8 cellular contexts compared by ENCODE assay signal in the genomic region with DNA sequence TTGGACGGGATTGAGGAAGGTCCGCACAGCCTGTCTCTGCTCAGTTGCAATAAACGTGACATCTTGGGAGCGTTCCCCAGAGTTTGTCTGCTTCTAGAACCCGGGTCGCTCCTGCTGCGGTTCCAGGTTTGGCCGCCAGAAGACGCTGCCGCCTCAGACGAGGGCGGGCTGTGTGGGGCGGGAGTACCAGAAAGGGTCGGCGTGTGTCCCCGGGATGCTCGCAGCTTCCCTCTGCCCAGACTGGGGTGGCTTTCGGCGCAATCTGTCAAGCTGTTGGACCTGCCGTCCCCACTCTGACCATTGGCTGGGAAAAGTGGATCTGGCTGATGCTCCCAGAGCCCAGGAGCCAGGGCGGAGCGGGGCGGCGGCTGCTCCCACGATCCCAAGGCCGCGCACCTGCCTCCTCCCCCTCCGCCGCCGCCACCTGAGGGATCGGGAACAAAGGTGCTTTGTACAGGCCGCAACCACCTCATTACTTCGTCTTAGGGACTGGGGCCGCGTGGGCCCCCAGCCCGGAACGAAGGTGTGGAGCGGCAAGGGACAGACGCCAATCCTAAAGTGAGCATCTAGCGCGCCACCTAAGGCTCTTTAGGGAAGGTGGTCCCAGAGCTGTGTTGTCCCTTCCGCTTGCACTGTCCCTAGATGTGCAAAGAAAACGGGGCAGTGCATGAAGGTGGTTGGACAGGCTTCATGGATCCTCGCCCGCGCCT. TPM values are rescaled to one million over a fixed set of nuclear protein-coding genes. Genes with fewer than 3 reads are reported as not detected.
DNase-seq lines count a peak whose midpoint lies in the region; ATAC-seq, FAIRE-seq and TF ChIP-seq lines count a peak whose summit lies in the region.

No MANE protein-coding gene starts in this region.

- DNase-seq in DMS114 treated with DMSO at 0.1 percent for 48 hours (lab: John Stamatoyannopoulos, UW; ENCODE audit: unreplicated experiment) (peak; percentile 75), T-helper 1 cell (peak in 4 of 5 donors; percentile 55 to 74 (median 63)), kidney (peak; percentile 83)
- peak; percentile 75 to 86 for DNase-seq in stimulated activated CD4-positive, alpha-beta T cell treated with anti-CD3 and anti-CD28 coated beads, Interleukin-4, amount 100 ng/mL, for 48 hours (ENCODE audit: low read depth in 2 of 2)

- H3K4me3 ChIP-seq in HUES48 (ENCODE audit: low read depth, low read length), result peak overlapping the region; percentile 94
- H3K4me3 ChIP-seq in kidney (ENCODE audit: low read length in 2 of 2), result peak overlapping the region; percentile 43 to 72

- no peaks in the 10 kb centered on the region for H3K36me3 Mint-ChIP-seq in brain

- no peak for ATAC-seq in HG03520 (IDR thresholded peaks at IDR 0.05; ENCODE audit: unreplicated experiment)
- no peak for ATAC-seq in HG03442 (IDR thresholded peaks at IDR 0.05; ENCODE audit: unreplicated experiment)

- H3K27me3 Mint-ChIP-seq in brain, result peaks cover 7% of the 10 kb centered on the region

- H3K4me3 Mint-ChIP-seq in brain, result peak overlapping the region; percentile 84 to 91 (median 88)

- peaks cover 15% of the 10 kb centered on the region for H3K36me3 ChIP-seq in HUES48 (ENCODE audit: control insufficient read depth, insufficient read depth, low read length)
- H3K36me3 ChIP-seq in kidney (ENCODE audit: control insufficient read depth in 1 of 2, insufficient read depth in 2 of 2, low read length in 2 of 2), result no peaks in the 10 kb centered on the region

- peak overlapping the region in 2 of 5 experiments; percentile 25 to 68 for H3K27ac Mint-ChIP-seq in brain

- H3K27ac ChIP-seq in HUES48 (ENCODE audit: low read depth, low read length), result peak overlapping the region; percentile 20
- peak overlapping the region in 1 of 2 donors; percentile 27 for H3K27ac ChIP-seq in kidney (ENCODE audit: low read depth in 2 of 2, low read length in 2 of 2)

- H3K4me1 ChIP-seq in HUES48 (ENCODE audit: control insufficient read depth, insufficient read depth, low read length), result peaks cover 16% of the 10 kb centered on the region
- peaks cover 4 to 17% of the 10 kb centered on the region in 2 donors for H3K4me1 ChIP-seq in kidney (ENCODE audit: control insufficient read depth in 1 of 2, insufficient read depth in 1 of 2, low read depth in 1 of 2, low read length in 2 of 2)

- H3K9ac ChIP-seq in HUES48 (ENCODE audit: low read depth, low read length), result no peak overlapping the region
- peak overlapping the region in 1 of 2 donors; percentile 49 for H3K9ac ChIP-seq in kidney (ENCODE audit: low read length in 2 of 2)

- intact Hi-C loops in kidney (cut with DNase I), result no loop called here

- H3K9me3 ChIP-seq in HUES48 (ENCODE audit: control insufficient read depth, insufficient read depth, low read length), result no peaks in the 10 kb centered on the region
- no peaks in the 10 kb centered on the region for H3K9me3 ChIP-seq in kidney (ENCODE audit: control insufficient read depth in 1 of 2, low read length in 2 of 2)

- TF ChIP-seq CTCF in brain (conservative IDR thresholded peaks at IDR 0.05), result peak; percentile 86 to 95
- peak; percentile 72 for TF ChIP-seq CTCF in kidney (IDR thresholded peaks at IDR 0.05; ENCODE audit: borderline replicate concordance, extremely low read depth, insufficient read depth)

- no peak for FAIRE-seq in kidney (lab: Jason Lieb, UNC)

- peaks cover 0 to 2% (median 0%) of the 10 kb centered on the region in 5 experiments for H3K9me3 Mint-ChIP-seq in brain

- H3K4me1 Mint-ChIP-seq in brain, result peaks cover 36% of the 10 kb centered on the region

- peaks cover 5% of the 10 kb centered on the region; the same call in 1 of the 2 replicates for H3K27me3 ChIP-seq in HUES48 (ENCODE audit: control insufficient read depth, insufficient read depth, low read length)

RNA-seq across cellular contexts. Expression of gene EFNA4, which starts 0.7 kb away (rescaled TPM):
- 1.6 TPM for polyA plus RNA-seq in brain (ENCODE audit: insufficient read depth, low read depth, low replicate concordance)
- total RNA-seq in kidney, result 7.6 TPM
- polyA plus RNA-seq in kidney (ENCODE audit: insufficient read depth, low read depth, low replicate concordance), result 11.8 TPM

RNA-seq across cellular contexts. Expression of gene ADAM15, which starts 11.7 kb away (rescaled TPM):
- polyA plus RNA-seq in brain (ENCODE audit: insufficient read depth, low read depth, low replicate concordance), result 40.1 TPM
- total RNA-seq in kidney, result 152 TPM
- polyA plus RNA-seq in kidney (ENCODE audit: insufficient read depth, low read depth, low replicate concordance), result 68.4 TPM

RNA-seq across cellular contexts. Expression of gene EFNA3, which starts 15.8 kb away (rescaled TPM):
- polyA plus RNA-seq in brain (ENCODE audit: insufficient read depth, low read depth, low replicate concordance), result 34.9 TPM
- 1.7 TPM for total RNA-seq in kidney
- polyA plus RNA-seq in kidney (ENCODE audit: insufficient read depth, low read depth, low replicate concordance), result 1.2 TPM

RNA-seq across cellular contexts. Expression of gene DCST1, which starts 29.2 kb away (rescaled TPM):
- not detected for polyA plus RNA-seq in brain (ENCODE audit: insufficient read depth, low read depth, low replicate concordance)
- not detected for total RNA-seq in kidney
- polyA plus RNA-seq in kidney (ENCODE audit: insufficient read depth, low read depth, low replicate concordance), result not detected

RNA-seq across cellular contexts. Expression of gene DCST2, which starts 29.3 kb away (rescaled TPM):
- polyA plus RNA-seq in brain (ENCODE audit: insufficient read depth, low read depth, low replicate concordance) (0.81 TPM), kidney (ENCODE audit: insufficient read depth, low read depth, low replicate concordance) (0.43 TPM)
- total RNA-seq in kidney, result 1.4 TPM

Comparison
In these comparisons a context has a peak if more than half of its experiments do, and no peak if none do; other contexts are left out.
1. RNA of gene EFNA3, which starts 15.8 kb away (polyA plus RNA-seq): 34.9 TPM in brain (single experiment); 1.2 TPM in kidney (single experiment); every median in the first group is over 10 times any median in the second.
2. Peak in every context shown above with its lines, with median percentiles within 50 percentile points of each other: DNase-seq.